Comparison of ENCODE assay signal across 20 cellular contexts in genomic region chr14:89320381-89321000, GRCh38.
"Had no signal": no experiment of that assay in that cellular context is flagged by ENCODE, and none has a peak within 500 bp of the region (broad histone marks: within the 10 kb centered on the region; RNA-seq: fewer than 3 reads in every experiment).

No MANE protein-coding gene starts in this region.

- H3K27ac ChIP-seq: esophagus muscularis mucosa, gastroesophageal sphincter, heart left ventricle, left lung, neural progenitor cell, thyroid gland had no signal

- DNase-seq: activated CD4-positive, alpha-beta T cell treated with anti-CD3 and anti-CD28 coated beads for 1 hour; activated CD8-positive, alpha-beta memory T cell treated with anti-CD3 and anti-CD28 coated beads for 24 hours; activated CD8-positive, alpha-beta memory T cell treated with anti-CD3 and anti-CD28 coated beads, Interleukin-2, amount 50 U/mL, for 48 hours; activated gamma-delta T cell; effector CD8-positive, alpha-beta T cell; heart left ventricle; left lung; stimulated activated CD4-positive, alpha-beta T cell treated with anti-CD3 and anti-CD28 coated beads, Interleukin-12 subunit alpha, Interleukin-12 subunit beta, amount 100 ng/mL, for 4 hours; stimulated activated CD4-positive, alpha-beta T cell treated with anti-CD3 and anti-CD28 coated beads, Interleukin-1b, Interleukin-23, amount 100 ng/mL, for 48 hours; stimulated activated CD8-positive, alpha-beta memory T cell treated with anti-CD3 and anti-CD28 coated beads, Interleukin-4, amount 100 ng/mL, for 48 hours; stimulated activated naive CD4-positive, alpha-beta T cell treated with Interleukin-2 at 50 U/mL for 16 hours; T-cell; T1000; thyroid gland had no signal

- ATAC-seq: gastroesophageal sphincter, heart left ventricle, left lung, T-cell had no signal

- H3K4me2 ChIP-seq: neural progenitor cell had no signal

- H2AFZ ChIP-seq: neural progenitor cell had no signal

- H3K27ac Mint-ChIP-seq: activated naive CD8-positive, alpha-beta T cell; dendritic cell treated with granulocyte-macrophage colony-stimulating factor and Interleukin-4, amounts not matched to agents 40 ng/mL and 50 ng/mL, for 4 days; neural progenitor cell; progenitor cell of endocrine pancreas; T-cell had no signal

- H3K4me1 ChIP-seq: left lung, neural progenitor cell had no signal

- H3K27me3 ChIP-seq: esophagus muscularis mucosa, gastroesophageal sphincter, heart left ventricle, left lung, neural progenitor cell, thyroid gland had no signal

- H3K4me3 Mint-ChIP-seq: activated naive CD8-positive, alpha-beta T cell; dendritic cell treated with granulocyte-macrophage colony-stimulating factor and Interleukin-4, amounts not matched to agents 40 ng/mL and 50 ng/mL, for 4 days; neural progenitor cell; T-cell had no signal

- H3K9ac ChIP-seq: neural progenitor cell had no signal

- H3K27me3 Mint-ChIP-seq: activated naive CD8-positive, alpha-beta T cell; dendritic cell treated with granulocyte-macrophage colony-stimulating factor and Interleukin-4, amounts not matched to agents 40 ng/mL and 50 ng/mL, for 4 days; T-cell had no signal

- H3K4me3 ChIP-seq: esophagus muscularis mucosa, gastroesophageal sphincter, heart left ventricle, left lung, neural progenitor cell, thyroid gland had no signal

- H3K9me3 ChIP-seq: gastroesophageal sphincter, left lung, thyroid gland had no signal

- H3K9me3 Mint-ChIP-seq: dendritic cell treated with granulocyte-macrophage colony-stimulating factor and Interleukin-4, amounts not matched to agents 40 ng/mL and 50 ng/mL, for 4 days had no signal

- H3K36me3 ChIP-seq: neural progenitor cell, thyroid gland had no signal
